ENCODE assay signal across 8 cellular contexts in the genomic region with DNA sequence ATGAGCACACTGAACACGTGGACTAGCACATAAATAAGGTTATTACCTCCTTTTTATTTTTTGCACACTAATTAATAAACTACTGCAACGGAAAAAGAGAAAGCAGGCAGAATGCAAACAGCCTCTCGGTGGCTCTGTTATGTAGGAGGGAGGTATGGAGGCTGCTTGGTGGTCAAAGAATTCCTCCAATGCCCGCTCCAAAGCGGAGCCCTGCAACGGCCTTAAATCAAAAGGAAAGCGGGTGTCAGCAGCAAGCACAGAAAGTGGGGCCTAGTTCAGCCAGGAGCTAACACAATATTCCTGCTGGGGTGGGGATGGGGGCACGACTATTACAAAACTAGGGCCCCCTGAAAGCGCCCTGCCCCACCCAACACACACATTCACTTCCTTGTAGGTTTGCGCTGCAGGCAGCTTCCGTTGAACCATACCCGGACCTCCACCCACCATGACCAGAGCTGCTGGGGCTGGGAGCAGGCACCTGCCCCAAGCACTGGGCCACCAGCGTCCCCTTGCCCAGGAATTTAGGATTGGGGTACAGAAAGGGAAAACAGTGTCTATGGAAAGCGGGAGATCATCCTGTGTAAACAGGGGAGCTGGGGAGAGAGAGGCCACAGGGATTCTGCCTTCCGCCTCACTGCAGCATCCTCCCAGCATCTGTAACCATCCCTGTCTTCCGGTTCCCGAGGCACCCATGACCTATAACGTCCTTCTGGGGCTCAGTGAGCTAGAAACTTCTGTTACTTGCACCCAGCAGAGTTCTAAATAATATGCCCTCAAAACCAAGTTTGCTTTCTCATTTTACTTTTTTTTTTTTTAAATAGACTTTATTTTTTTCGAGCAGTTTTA. TPM values are rescaled to one million over a fixed set of nuclear protein-coding genes. Genes with fewer than 3 reads are reported as not detected.
A peak's percentile ranks its signal among the peaks of the same experiment; 100 is the strongest.
DNase-seq lines count a peak whose midpoint lies in the region; FAIRE-seq and TF ChIP-seq lines count a peak whose summit lies in the region.

No MANE protein-coding gene starts in this region.

- H3K4me3 ChIP-seq in BLaER1 treated with 17β-estradiol and CSF1 and Interleukin-3, amounts not matched to agents 10 nM and 100 nM, result peak overlapping the region; percentile 54 to 74 (median 62)
- peak overlapping the region; percentile 38 for H3K4me3 ChIP-seq in astrocyte of the cerebellum (ENCODE audit: low read depth, low read length)
- H3K4me3 ChIP-seq in mononuclear cell (ENCODE audit: low read length), result peak overlapping the region; percentile 49
- no peak overlapping the region for H3K4me3 ChIP-seq in lower leg skin (ENCODE audit: low read depth, poor library complexity, severe bottlenecking)

- peak overlapping the region; percentile 67 to 91 (median 83) for H3K4me3 Mint-ChIP-seq in IgD-negative memory B cell

- WGBS in lower leg skin, 2 donors, result 41 to 45% methylated on average over 19 of the region's 19 CpGs

- no peaks in the 10 kb centered on the region for H3K9me3 ChIP-seq in BLaER1 treated with 17β-estradiol and CSF1 and Interleukin-3, amounts not matched to agents 10 nM and 100 nM (replicated peaks in 1 of 11)
- no peaks in the 10 kb centered on the region for H3K9me3 ChIP-seq in mononuclear cell (ENCODE audit: low read depth, low read length)

- TF ChIP-seq POLR2A in lower leg skin (IDR thresholded peaks at IDR 0.05), result no peak

- in situ Hi-C loops in astrocyte of the cerebellum (cut with HindIII; ENCODE audit: low sequenced_read_pairs), result no loop called here

- no peaks in the 10 kb centered on the region for H3K36me3 ChIP-seq in BLaER1 treated with 17β-estradiol and CSF1 and Interleukin-3, amounts not matched to agents 10 nM and 100 nM

- peaks cover 0 to 10% (median 0%) of the 10 kb centered on the region in 11 experiments; a peak in 1 of 22 replicates for H4K20me1 ChIP-seq in BLaER1 treated with 17β-estradiol and CSF1 and Interleukin-3, amounts not matched to agents 10 nM and 100 nM

- peak overlapping the region; percentile 80 to 95 (median 89) for H3K4me2 ChIP-seq in BLaER1 treated with 17β-estradiol and CSF1 and Interleukin-3, amounts not matched to agents 10 nM and 100 nM

- no peaks in the 10 kb centered on the region for H3K9me3 Mint-ChIP-seq in IgD-negative memory B cell

- H3K4me1 Mint-ChIP-seq in IgD-negative memory B cell, result peaks cover 6 to 10% (median 8%) of the 10 kb centered on the region in 3 donors

- peak overlapping the region; percentile 59 to 80 (median 76); a peak in 21 of 22 replicates for H3K9ac ChIP-seq in BLaER1 treated with 17β-estradiol and CSF1 and Interleukin-3, amounts not matched to agents 10 nM and 100 nM

- H3K4me1 ChIP-seq in BLaER1 treated with 17β-estradiol and CSF1 and Interleukin-3, amounts not matched to agents 10 nM and 100 nM, result peaks cover 6 to 18% (median 15%) of the 10 kb centered on the region in 10 experiments; a peak in 17 of 20 replicates
- H3K4me1 ChIP-seq in mononuclear cell (ENCODE audit: insufficient read depth, low read length), result peaks cover 13% of the 10 kb centered on the region

- peaks cover 7% of the 10 kb centered on the region for H3K27me3 Mint-ChIP-seq in IgD-negative memory B cell

- no peak for TF ChIP-seq CTCF in astrocyte of the cerebellum (IDR thresholded peaks at IDR 0.05; ENCODE audit: low read depth, low read length, missing control alignments)
- no peak for TF ChIP-seq CTCF in lower leg skin (IDR thresholded peaks at IDR 0.05)

- H3K27me3 ChIP-seq in BLaER1 treated with 17β-estradiol and CSF1 and Interleukin-3, amounts not matched to agents 10 nM and 100 nM, result peaks cover 38 to 57% (median 53%) of the 10 kb centered on the region in 11 experiments
- no peaks in the 10 kb centered on the region for H3K27me3 ChIP-seq in mononuclear cell (ENCODE audit: insufficient read depth, low read length)

- peak overlapping the region in 10 of 11 experiments; percentile 5 to 80 (median 66); a peak in 16 of 22 replicates for H3K27ac ChIP-seq in BLaER1 treated with 17β-estradiol and CSF1 and Interleukin-3, amounts not matched to agents 10 nM and 100 nM
- no peak overlapping the region for H3K27ac ChIP-seq in substantia nigra (ENCODE audit: low read depth, low read length, poor library complexity, severe bottlenecking)

- peak overlapping the region in 1 of 3 donors; percentile 73 for H3K27ac Mint-ChIP-seq in IgD-negative memory B cell

- FAIRE-seq in HTR-8/SVneo (lab: Jason Lieb, UNC), result no peak

- no peaks in the 10 kb centered on the region for H3K36me3 Mint-ChIP-seq in IgD-negative memory B cell

- DNase-seq in astrocyte of the cerebellum (ENCODE audit: low read depth) (no peak), NCI-H2107 (lab: John Stamatoyannopoulos, UW) (no peak), substantia nigra (lab: John Stamatoyannopoulos, UW) (no peak), lower leg skin (ENCODE audit: low spot score in 2 of 2) (no peak), HTR-8/SVneo (ENCODE audit: insufficient read length, low spot score) (no peak)

- intact Hi-C loops in lower leg skin (cut with DNase I; ENCODE audit: low total_unique reads), result no loop called here

RNA-seq across cellular contexts. Expression of a gene that starts 57.1 kb away (rescaled TPM):
- 157 TPM for polyA plus RNA-seq in IgD-negative memory B cell
- 739 TPM for total RNA-seq in mononuclear cell
- total RNA-seq in lower leg skin, result 100 to 1,000 TPM; 170 to 252 (median 224) TPM
